Comparison of ENCODE assay signal across 19 cellular contexts in genomic region chr11:33769542-33769941, GRCh38. TPM values are rescaled to one million over a fixed set of nuclear protein-coding genes. Genes with fewer than 3 reads are reported as not detected.
DNase-seq lines count a peak whose midpoint lies in the region; ATAC-seq and TF ChIP-seq lines count a peak whose summit lies in the region.
"Had no signal": no experiment of that assay in that cellular context is flagged by ENCODE, and none has a peak within 500 bp of the region (broad histone marks: within the 10 kb centered on the region; RNA-seq: fewer than 3 reads in every experiment).

No MANE protein-coding gene starts in this region.

- H3K27ac ChIP-seq in PC-3 (ENCODE audit: low read length): no peak overlapping the region
- H3K27ac ChIP-seq: SJCRH30 had no signal

- H4K20me1 ChIP-seq in PC-3 (ENCODE audit: low read length): peaks cover 9% of the 10 kb centered on the region; the same call in 1 of the 2 replicates

- H3K36me3 Mint-ChIP-seq in nephron progenitor cell (ENCODE audit: low read depth): peaks cover 43% of the 10 kb centered on the region

- POLR2A ChIA-PET in PC-3 (lab: Charles Lee; ENCODE audit: unreplicated experiment): no interaction called here

- DNase-seq in EL (peak; percentile 3), PC-3 (peak; percentile 71), nephron progenitor cell (no peak), NCI-H2081 treated with DMSO at 0.1 percent for 48 hours (lab: John Stamatoyannopoulos, UW) (no peak), hippocampal formation (lab: John Stamatoyannopoulos, UW) (no peak), SW480 (ENCODE audit: low spot score) (no peak)
- DNase-seq: AML-193, DMS 273 treated with DMSO at 0.1 percent for 48 hours, GOT3, Kasumi-1, MM.1S, NCI-H1092, NCI-H146, NCI-H2081, SJCRH30 had no signal

- no peaks in the 10 kb centered on the region for H3F3A ChIP-seq in PC-3 (ENCODE audit: low read length, unreplicated experiment)

- H3K9me3 ChIP-seq in PC-3 (ENCODE audit: low read length): no peaks in the 10 kb centered on the region
- H3K9me3 ChIP-seq: SJCRH30 had no signal

- peaks cover 44% of the 10 kb centered on the region for H3K79me2 ChIP-seq in PC-3 (ENCODE audit: low read length)

- no peaks in the 10 kb centered on the region for H3K27me3 ChIP-seq in PC-3 (ENCODE audit: low read length)
- H3K27me3 ChIP-seq: SJCRH30 had no signal

- peaks cover 15% of the 10 kb centered on the region for H3K4me1 Mint-ChIP-seq in nephron progenitor cell

- no TSS peak for BruUV-seq in PC-3 (replicated peaks; lab: Mats Ljungman, UMichigan)

- no peak overlapping the region for H3K4me2 ChIP-seq in PC-3 (ENCODE audit: low read length)

- H3K4me3 ChIP-seq in PC-3 (ENCODE audit: low read length): no peak overlapping the region
- H3K4me3 ChIP-seq: SJCRH30 had no signal

- ATAC-seq in PC-3 (peak; percentile 10; the same call in 1 of the 2 replicates), esophagus mucosa (peak; percentile 72), HG03439 (IDR thresholded peaks at IDR 0.05; ENCODE audit: unreplicated experiment) (no peak)
- ATAC-seq: HCT116 had no signal

- H3K27ac Mint-ChIP-seq in nephron progenitor cell: peak overlapping the region; percentile 7
- H3K27ac Mint-ChIP-seq: CD14-positive monocyte had no signal

- no peak overlapping the region for H3K9ac ChIP-seq in PC-3 (ENCODE audit: low read length)

- H3K9me2 ChIP-seq in PC-3 (replicated peaks; ENCODE audit: low read length): no peaks in the 10 kb centered on the region

- H3K36me3 ChIP-seq in PC-3 (ENCODE audit: low read depth, low read length): peaks cover 12% of the 10 kb centered on the region
- H3K36me3 ChIP-seq: SJCRH30 had no signal

- no peak overlapping the region for H2AFZ ChIP-seq in PC-3 (ENCODE audit: low read length)

- CTCF ChIA-PET in PC-3 (lab: Charles Lee): interaction anchor here (0.5 kb wide), 1 partner anchor 36 kb away, joined by 4 read pairs; no protein-coding TSS in a partner anchor

- H3K4me1 ChIP-seq in PC-3 (ENCODE audit: insufficient read depth, low read length): peaks cover 49% of the 10 kb centered on the region
- H3K4me1 ChIP-seq: SJCRH30 had no signal

- no peak for TF ChIP-seq CTCF in PC-3 (conservative IDR thresholded peaks at IDR 0.05; ENCODE audit: low read depth, low read length)
- no peak for TF ChIP-seq CTCF in nephron progenitor cell (IDR thresholded peaks at IDR 0.05)

- H3K4me3 Mint-ChIP-seq in nephron progenitor cell: no peak overlapping the region
- H3K4me3 Mint-ChIP-seq: CD14-positive monocyte had no signal

- H3K9me3 Mint-ChIP-seq in nephron progenitor cell: no peaks in the 10 kb centered on the region

- peaks cover 19% of the 10 kb centered on the region for H3K27me3 Mint-ChIP-seq in nephron progenitor cell (ENCODE audit: low read depth, poor library complexity)

- intact Hi-C loops in PC-3 (cut with micrococcal nuclease): no loop called here

RNA-seq across cellular contexts. Expression of gene FBXO3, which starts 4.8 kb away (rescaled TPM):
- total RNA-seq in PC-3 (2014; rRNA removed): 20.2 and 22.5 TPM in 2 replicates
- total RNA-seq in esophagus mucosa: 23.8 TPM

RNA-seq across cellular contexts. Expression of gene CD59, which starts 33.3 kb away (rescaled TPM):
- total RNA-seq in PC-3 (2014; rRNA removed) (134 and 170 TPM in 2 replicates), esophagus mucosa (319 TPM)

Comparison
In these comparisons a context has a peak if more than half of its experiments do, and no peak if none do; other contexts are left out.
1. DNase-seq: peak in EL (single experiment) and PC-3 (single experiment); none in nephron progenitor cell (single experiment), NCI-H2081 treated with DMSO at 0.1 percent for 48 hours (single experiment), hippocampal formation (0 of 2) and SW480 (single experiment).